Comparison of ENCODE assay signal across 5 cellular contexts in the genomic region with DNA sequence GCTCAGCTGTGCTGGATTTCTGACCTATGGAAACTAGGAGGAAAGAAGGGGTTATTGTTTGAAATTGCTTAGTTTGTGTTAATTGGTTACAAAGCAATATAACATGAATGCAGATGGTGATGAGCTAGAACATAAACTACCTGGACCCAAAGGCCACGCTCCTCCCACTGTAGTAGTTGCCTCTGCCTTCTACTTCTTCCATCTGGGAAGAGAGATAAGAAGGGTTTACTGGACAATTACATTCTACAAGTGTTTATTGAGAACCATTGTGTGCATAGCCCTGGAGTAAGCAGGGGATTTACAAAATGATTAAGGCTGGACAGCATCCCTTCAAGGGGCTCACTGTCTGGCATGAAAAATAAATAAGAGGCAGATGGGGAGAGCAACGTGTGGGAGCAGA.
"Had no signal": no experiment of that assay in that cellular context is flagged by ENCODE, and none has a peak within 500 bp of the region (broad histone marks: within the 10 kb centered on the region; RNA-seq: fewer than 3 reads in every experiment).

No MANE protein-coding gene starts in this region.

- DNase-seq: GM23248, GOT3, H7, IMR-90, KBM-7 had no signal
